In the genomic region with DNA sequence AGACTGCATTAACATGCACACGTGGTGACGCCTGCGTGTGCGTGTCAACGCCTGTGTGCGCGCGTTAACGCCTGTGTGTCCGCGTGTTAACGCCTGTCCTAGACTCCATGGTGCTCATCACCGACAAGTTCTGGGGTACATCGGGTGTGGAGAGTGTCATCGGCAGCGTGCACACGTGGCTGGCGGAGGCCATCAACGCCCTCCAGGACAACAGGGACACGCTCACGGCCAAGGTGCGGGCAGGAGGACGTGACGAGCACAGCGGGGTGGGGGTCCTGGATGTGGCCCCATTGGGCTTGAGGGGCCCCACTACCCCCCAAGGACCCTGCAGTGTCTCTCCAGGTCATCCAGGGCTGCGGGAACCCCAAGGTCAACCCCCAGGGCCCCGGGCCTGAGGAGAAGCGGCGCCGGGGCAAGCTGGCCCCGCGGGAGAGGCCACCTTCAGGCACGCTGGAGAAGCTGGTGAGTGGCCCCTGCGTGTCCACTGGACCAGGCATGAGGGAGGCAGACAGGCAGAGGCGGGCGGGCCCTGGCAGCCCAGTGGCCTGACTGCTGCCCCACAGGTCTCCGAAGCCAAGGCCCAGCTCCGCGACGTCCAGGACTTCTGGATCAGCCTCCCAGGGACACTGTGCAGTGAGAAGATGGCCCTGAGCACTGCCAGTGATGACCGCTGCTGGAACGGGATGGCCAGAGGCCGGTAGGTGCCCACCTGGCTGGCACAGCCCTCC, we compare ENCODE assay signal across 14 cellular contexts. TPM values are rescaled to one million over a fixed set of nuclear protein-coding genes. Genes with fewer than 3 reads are reported as not detected.
DNase-seq lines count a peak whose midpoint lies in the region; ATAC-seq and TF ChIP-seq lines count a peak whose summit lies in the region.
"Had no signal": no experiment of that assay in that cellular context is flagged by ENCODE, and none has a peak within 500 bp of the region (broad histone marks: within the 10 kb centered on the region; RNA-seq: fewer than 3 reads in every experiment).

No MANE protein-coding gene starts in this region.

- H3K36me3 ChIP-seq in esophagus muscularis mucosa (peaks cover 7 to 69% (median 44%) of the 10 kb centered on the region in 4 donors), neuronal stem cell (replicated peaks in 1 of 2; ENCODE audit: control insufficient read depth in 2 of 2, insufficient read depth in 2 of 2, low read length in 2 of 2) (peaks cover 37 to 57% of the 10 kb centered on the region in 2 donors)

- no peak overlapping the region for H4K8ac ChIP-seq in neuronal stem cell (ENCODE audit: low read depth, low read length)

- WGBS in esophagus muscularis mucosa, result 85% methylated on average over 7 of the region's 43 CpGs
- WGBS in neuronal stem cell (ENCODE audit: extremely low coverage in 2 of 2, insufficient read length in 2 of 2, insufficient replicate concordance in 1 of 2), 2 donors, result no CpG with 5 or more reads among the region's 43 CpGs

- peak overlapping the region; percentile 55 for H3K23ac ChIP-seq in neuronal stem cell (ENCODE audit: low read depth, low read length, poor library complexity)

- no peaks in the 10 kb centered on the region for H3K4me1 ChIP-seq in esophagus muscularis mucosa
- peaks cover 9 to 15% of the 10 kb centered on the region in 2 donors for H3K4me1 ChIP-seq in neuronal stem cell (ENCODE audit: control insufficient read depth in 2 of 2, insufficient read depth in 1 of 2, low read depth in 1 of 2, low read length in 2 of 2)

- H2BK120ac ChIP-seq in neuronal stem cell (ENCODE audit: low read depth, low read length), result no peak overlapping the region

- DNase-seq in stimulated activated CD4-positive, alpha-beta T cell treated with anti-CD3 and anti-CD28 coated beads, Interleukin-2, amount 100 ng/mL, for 24 hours, result peak; percentile 0 to 6
- no peak for DNase-seq in stimulated activated CD4-positive, alpha-beta T cell treated with anti-CD3 and anti-CD28 coated beads, Interleukin-4, amount 100 ng/mL, for 1 hour
- peak; percentile 85 for DNase-seq in esophagus muscularis mucosa (ENCODE audit: extremely low spot score)
- no peak for DNase-seq in neuronal stem cell (ENCODE audit: low spot score)
- DNase-seq in kidney glomerular epithelial cell (lab: John Stamatoyannopoulos, UW), result no peak
- DNase-seq in nucleus accumbens (lab: John Stamatoyannopoulos, UW), result no peak
- no peak for DNase-seq in NCI-H226
- DNase-seq: NCI-H187 treated with DMSO at 0.1 percent for 48 hours; NCI-H774; stimulated activated CD4-positive, alpha-beta T cell treated with anti-CD3 and anti-CD28 coated beads, Interleukin-12 subunit alpha, Interleukin-12 subunit beta, amount 100 ng/mL, for 4 hours; T1000 had no signal

- no peak overlapping the region for H3K4me3 ChIP-seq in esophagus muscularis mucosa
- no peak overlapping the region for H3K4me3 ChIP-seq in neuronal stem cell (ENCODE audit: low read length in 2 of 2)

- H3K27me3 ChIP-seq in esophagus muscularis mucosa (no peaks in the 10 kb centered on the region), neuronal stem cell (ENCODE audit: control insufficient read depth in 3 of 3, insufficient read depth in 3 of 3, low read depth in 1 of 3, low read length in 3 of 3) (peaks cover 0 to 2% (median 0%) of the 10 kb centered on the region in 3 experiments)

- intact Hi-C loops in esophagus muscularis mucosa (cut with DNase I), result no loop called here

- H3K9ac ChIP-seq in neuronal stem cell (ENCODE audit: low read depth, low read length, poor library complexity), result no peak overlapping the region

- peaks cover 14% of the 10 kb centered on the region for H3K79me1 ChIP-seq in neuronal stem cell (ENCODE audit: low read depth, low read length)

- no peak overlapping the region for H2AFZ ChIP-seq in neuronal stem cell (ENCODE audit: low read length)

- H3K4me2 ChIP-seq in neuronal stem cell (ENCODE audit: insufficient read depth, low read length, poor library complexity, severe bottlenecking), result no peak overlapping the region

- no peak overlapping the region for H2BK5ac ChIP-seq in neuronal stem cell (ENCODE audit: low read length)

- TF ChIP-seq CTCF in esophagus muscularis mucosa (IDR thresholded peaks at IDR 0.05), result no peak

- no peak for TF ChIP-seq EP300 in esophagus muscularis mucosa (IDR thresholded peaks at IDR 0.05)

- no peak for ATAC-seq in HG02678 (IDR thresholded peaks at IDR 0.05; ENCODE audit: unreplicated experiment)
- ATAC-seq: esophagus mucosa had no signal

- no peaks in the 10 kb centered on the region for H3K9me3 ChIP-seq in esophagus muscularis mucosa
- H3K9me3 ChIP-seq in neuronal stem cell (replicated peaks in 1 of 2; ENCODE audit: control insufficient read depth in 2 of 2, insufficient read depth in 1 of 2, low read depth in 1 of 2, low read length in 2 of 2), result peaks cover 0 to 5% of the 10 kb centered on the region in 2 donors

- no peak overlapping the region for H2AK5ac ChIP-seq in neuronal stem cell (ENCODE audit: low read depth, low read length)

- no peak overlapping the region for H2BK15ac ChIP-seq in neuronal stem cell (ENCODE audit: low read length)

- no peak overlapping the region for H3K4ac ChIP-seq in neuronal stem cell (ENCODE audit: low read length)

- H2BK12ac ChIP-seq in neuronal stem cell (ENCODE audit: low read length), result peak overlapping the region; percentile 22

- no peak overlapping the region for H3K27ac ChIP-seq in esophagus muscularis mucosa (replicated peaks in 1 of 4)
- no peak overlapping the region for H3K27ac ChIP-seq in neuronal stem cell (replicated peaks; ENCODE audit: low read length)
- H3K27ac ChIP-seq: HL-60 had no signal

- H3K18ac ChIP-seq in neuronal stem cell (ENCODE audit: low read length), result no peak overlapping the region

- no peak for TF ChIP-seq POLR2A in esophagus muscularis mucosa (IDR thresholded peaks at IDR 0.05; ENCODE audit: low read depth)

- no peak overlapping the region for H4K91ac ChIP-seq in neuronal stem cell (ENCODE audit: low read depth, low read length, poor library complexity)

- H3K14ac ChIP-seq in neuronal stem cell (ENCODE audit: low read length), result no peak overlapping the region

RNA-seq across cellular contexts. Expression of a gene that starts 29.2 kb away (rescaled TPM):
- total RNA-seq in esophagus muscularis mucosa, result 10 to 100 TPM; 29.1 to 71.5 (median 41.8) TPM
- 78.0 TPM for polyA plus RNA-seq in neuronal stem cell (2013, experiment 1 of 2)
- 77.4 TPM for polyA plus RNA-seq in neuronal stem cell (2013, experiment 2 of 2)

Comparison
In these comparisons a context has a peak if more than half of its experiments do, and no peak if none do; other contexts are left out.
1. DNase-seq: peak in stimulated activated CD4-positive, alpha-beta T cell treated with anti-CD3 and anti-CD28 coated beads, Interleukin-2, amount 100 ng/mL, for 24 hours (2 of 2) and esophagus muscularis mucosa (single experiment); none in stimulated activated CD4-positive, alpha-beta T cell treated with anti-CD3 and anti-CD28 coated beads, Interleukin-4, amount 100 ng/mL, for 1 hour (single experiment), neuronal stem cell (single experiment), kidney glomerular epithelial cell (single experiment), nucleus accumbens (0 of 56) and NCI-H226 (single experiment).